Comparison of ENCODE assay signal across 25 cellular contexts in the genomic region with DNA sequence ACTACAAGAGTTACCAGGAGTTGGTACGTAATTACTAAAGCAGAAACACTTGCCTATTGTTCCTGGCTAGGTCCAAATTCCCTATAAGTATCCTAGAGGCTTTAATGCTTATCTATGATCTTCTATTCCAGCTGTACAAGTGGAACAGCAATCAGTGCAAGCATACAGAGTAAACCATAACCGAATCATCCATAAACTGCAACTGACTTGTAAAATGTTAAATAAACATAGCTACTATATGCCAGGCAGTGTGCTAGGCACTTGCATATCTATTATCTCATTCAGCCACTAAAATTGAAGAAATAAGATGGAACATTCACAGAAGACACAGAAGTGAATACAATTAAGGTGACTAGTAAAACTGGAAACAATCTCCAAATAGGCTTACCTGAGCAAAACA.
"Had no signal": no experiment of that assay in that cellular context is flagged by ENCODE, and none has a peak within 500 bp of the region (broad histone marks: within the 10 kb centered on the region; RNA-seq: fewer than 3 reads in every experiment).

No MANE protein-coding gene starts in this region.

- H3K27ac Mint-ChIP-seq: mesothelial cell of epicardium; naive thymus-derived CD4-positive, alpha-beta T cell; stimulated activated naive B cell treated with anti-CD40 and anti-IgM and Interleukin-4, amounts not matched to agents 10 μg/mL and 1 μg/mL and 100 μg/mL, for 72 hours; stimulated activated naive CD8-positive, alpha-beta T cell treated with anti-CD3 and anti-CD28 coated beads, Interleukin-15, Interleukin-2, amounts not matched to agents 100 ng/mL and 50 ng/mL, for 24 hours had no signal

- H3K27ac ChIP-seq: coronary artery, esophagus muscularis mucosa, foreskin keratinocyte, gastroesophageal sphincter, heart left ventricle, hepatocyte, left lung, psoas muscle, sigmoid colon, thoracic aorta, tibial nerve, upper lobe of left lung had no signal

- H3K4me3 Mint-ChIP-seq: mesothelial cell of epicardium; naive thymus-derived CD4-positive, alpha-beta T cell; nephron; stimulated activated naive B cell treated with anti-CD40 and anti-IgM and Interleukin-4, amounts not matched to agents 10 μg/mL and 1 μg/mL and 100 μg/mL, for 72 hours; stimulated activated naive CD8-positive, alpha-beta T cell treated with anti-CD3 and anti-CD28 coated beads, Interleukin-15, Interleukin-2, amounts not matched to agents 100 ng/mL and 50 ng/mL, for 24 hours had no signal

- H3K4me1 Mint-ChIP-seq: mesothelial cell of epicardium; nephron; stimulated activated naive B cell treated with anti-CD40 and anti-IgM and Interleukin-4, amounts not matched to agents 10 μg/mL and 1 μg/mL and 100 μg/mL, for 72 hours had no signal

- H3K27me3 Mint-ChIP-seq: naive thymus-derived CD4-positive, alpha-beta T cell; stimulated activated naive B cell treated with anti-CD40 and anti-IgM and Interleukin-4, amounts not matched to agents 10 μg/mL and 1 μg/mL and 100 μg/mL, for 72 hours; stimulated activated naive CD8-positive, alpha-beta T cell treated with anti-CD3 and anti-CD28 coated beads, Interleukin-15, Interleukin-2, amounts not matched to agents 100 ng/mL and 50 ng/mL, for 24 hours had no signal

- H3K9me3 Mint-ChIP-seq: mesothelial cell of epicardium; naive thymus-derived CD4-positive, alpha-beta T cell; nephron; stimulated activated naive B cell treated with anti-CD40 and anti-IgM and Interleukin-4, amounts not matched to agents 10 μg/mL and 1 μg/mL and 100 μg/mL, for 72 hours; stimulated activated naive CD8-positive, alpha-beta T cell treated with anti-CD3 and anti-CD28 coated beads, Interleukin-15, Interleukin-2, amounts not matched to agents 100 ng/mL and 50 ng/mL, for 24 hours had no signal

- DNase-seq: dermis blood vessel endothelial cell; effector memory CD4-positive, alpha-beta T cell; foreskin keratinocyte; heart left ventricle; kidney; left lung; mesenchymal stem cell; naive thymus-derived CD4-positive, alpha-beta T cell; nucleus accumbens; psoas muscle; right cardiac atrium; sigmoid colon; stimulated activated CD4-positive, alpha-beta T cell treated with anti-CD3 and anti-CD28 coated beads, Interleukin-2, amount 100 ng/mL, for 24 hours; stimulated activated CD4-positive, alpha-beta T cell treated with anti-CD3 and anti-CD28 coated beads, Interleukin-4, amount 100 ng/mL, for 24 hours; stimulated activated naive B cell treated with anti-CD40 and anti-IgM and Interleukin-4, amounts not matched to agents 10 μg/mL and 1 μg/mL and 100 μg/mL, for 72 hours; upper lobe of left lung had no signal

- ATAC-seq: foreskin keratinocyte; gastroesophageal sphincter; heart left ventricle; left lung; naive thymus-derived CD4-positive, alpha-beta T cell; psoas muscle; right cardiac atrium; stimulated activated naive B cell treated with anti-CD40 and anti-IgM and Interleukin-4, amounts not matched to agents 10 μg/mL and 1 μg/mL and 100 μg/mL, for 72 hours had no signal
